16 cellular contexts compared by ENCODE assay signal in genomic region chr12:22180699-22181098, GRCh38.
DNase-seq lines count a peak whose midpoint lies in the region; ATAC-seq and TF ChIP-seq lines count a peak whose summit lies in the region.
"Had no signal": no experiment of that assay in that cellular context is flagged by ENCODE, and none has a peak within 500 bp of the region (broad histone marks: within the 10 kb centered on the region; RNA-seq: fewer than 3 reads in every experiment).

No MANE protein-coding gene starts in this region.

- H3K4me3 ChIP-seq in OCI-LY3 (ENCODE audit: low read length) (no peak overlapping the region), mesodermal cell (ENCODE audit: extremely low read depth, insufficient read depth, low read length, poor library complexity, severe bottlenecking) (no peak overlapping the region)

- peak overlapping the region; percentile 18; the same call in 1 of the 2 replicates for H2AFZ ChIP-seq in OCI-LY3 (ENCODE audit: low read depth, low read length)

- no CpG with 5 or more reads among the region's 1 CpG for WGBS in mesodermal cell (ENCODE audit: insufficient coverage in 2 of 2), 2 experiments

- no peak for TF ChIP-seq CTCF in OCI-LY3 (IDR thresholded peaks at IDR 0.05; ENCODE audit: low read depth, low read length)

- no peaks in the 10 kb centered on the region for H3K9me3 ChIP-seq in OCI-LY3 (ENCODE audit: insufficient read depth, low read length)
- no peaks in the 10 kb centered on the region for H3K9me3 ChIP-seq in mesodermal cell (ENCODE audit: control insufficient read depth, low read length)

- H4K20me1 ChIP-seq in OCI-LY3 (ENCODE audit: insufficient read depth, low read length): no peaks in the 10 kb centered on the region

- peak; percentile 59 for ATAC-seq in GM18508 (IDR thresholded peaks at IDR 0.05; ENCODE audit: insufficient read depth, unreplicated experiment)
- ATAC-seq in GM19452 (IDR thresholded peaks at IDR 0.05; ENCODE audit: unreplicated experiment): no peak
- no peak for ATAC-seq in GM21423 (IDR thresholded peaks at IDR 0.05; ENCODE audit: unreplicated experiment)

- H3K36me3 ChIP-seq in OCI-LY3 (replicated peaks; ENCODE audit: low read depth, low read length): no peaks in the 10 kb centered on the region
- no peaks in the 10 kb centered on the region for H3K36me3 ChIP-seq in mesodermal cell (ENCODE audit: control insufficient read depth, insufficient read depth, low read length)

- H3K9ac ChIP-seq in OCI-LY3 (ENCODE audit: low read length): no peak overlapping the region

- no peaks in the 10 kb centered on the region for H3K27me3 ChIP-seq in OCI-LY3 (ENCODE audit: low read depth, low read length)

- no peak overlapping the region for H3K27ac ChIP-seq in OCI-LY3 (ENCODE audit: low read length)
- peak overlapping the region; percentile 3 for H3K27ac ChIP-seq in mesodermal cell (ENCODE audit: low read depth, low read length, severe bottlenecking)

- H3K79me2 ChIP-seq in OCI-LY3 (ENCODE audit: low read length): no peaks in the 10 kb centered on the region

- H3K4me1 ChIP-seq in OCI-LY3 (ENCODE audit: low read length): no peaks in the 10 kb centered on the region
- H3K4me1 ChIP-seq in mesodermal cell (ENCODE audit: control insufficient read depth, insufficient read depth, low read length, poor library complexity, severe bottlenecking): no peaks in the 10 kb centered on the region

- peak; percentile 34 for DNase-seq in ELF-1 (ENCODE audit: low read depth, low spot score)
- DNase-seq in GOT3 (lab: John Stamatoyannopoulos, UW): no peak
- no peak for DNase-seq in stimulated activated CD8-positive, alpha-beta memory T cell treated with anti-CD3 and anti-CD28 coated beads, Interleukin-4, amount 100 ng/mL, for 48 hours
- DNase-seq: C1 segment of cervical spinal cord; CD4-positive, alpha-beta T cell; DMS79 treated with DMSO at 0.1 percent for 48 hours; EL; GDM1; H9; IMR-90; KBM-7 had no signal

- H3K4me2 ChIP-seq in OCI-LY3 (ENCODE audit: low read length): no peak overlapping the region
